Comparison of ENCODE assay signal across 1 cellular context in the genomic region with DNA sequence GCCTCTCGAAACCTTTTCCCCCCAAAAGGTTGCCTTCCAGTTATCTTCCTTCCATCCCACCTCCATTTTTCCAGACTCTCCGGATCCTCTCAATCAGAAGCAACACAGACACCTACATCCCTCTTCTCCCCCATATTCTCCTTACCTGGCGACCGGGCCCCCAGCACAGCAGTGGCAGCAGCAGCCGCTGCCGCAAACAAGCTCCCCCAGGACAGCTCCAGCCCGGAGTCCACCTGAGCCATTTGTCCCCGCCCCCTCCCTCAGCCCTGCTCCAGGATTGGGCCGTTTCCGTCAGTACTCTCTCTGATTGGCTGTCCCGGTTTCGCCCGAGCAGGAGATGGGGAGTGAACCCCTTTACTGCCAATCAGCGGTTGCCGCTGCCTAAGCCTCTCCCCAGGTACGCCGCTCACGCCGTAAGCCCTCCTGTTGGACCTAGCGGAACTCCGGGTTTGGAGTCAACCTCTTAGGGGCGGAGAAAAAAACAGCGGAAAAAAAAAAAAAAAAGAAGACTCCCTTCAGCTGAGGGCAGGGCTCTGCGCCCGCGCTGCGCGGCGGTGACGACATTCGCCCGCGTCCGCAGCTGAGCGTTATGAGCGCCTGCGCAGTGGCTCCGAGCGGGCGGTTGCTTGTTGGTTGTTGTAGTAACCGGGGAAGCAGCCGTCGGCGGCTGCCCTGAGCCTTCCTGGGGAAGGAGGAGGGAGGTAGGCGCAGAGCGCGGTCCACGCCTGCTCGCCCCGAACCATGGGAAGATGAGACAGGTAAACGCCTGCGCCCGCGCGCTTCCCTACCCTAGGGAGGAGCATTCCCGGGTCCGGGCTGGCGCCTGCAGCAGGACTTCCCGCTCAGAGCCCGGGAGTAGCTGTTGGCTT.
A peak's percentile ranks its signal among the peaks of the same experiment; 100 is the strongest.
TF ChIP-seq lines count a peak whose summit lies in the region.

A gene with protein sequence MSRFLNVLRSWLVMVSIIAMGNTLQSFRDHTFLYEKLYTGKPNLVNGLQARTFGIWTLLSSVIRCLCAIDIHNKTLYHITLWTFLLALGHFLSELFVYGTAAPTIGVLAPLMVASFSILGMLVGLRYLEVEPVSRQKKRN (minus strand): TSS at position 247 of the 869 bp plus-strand sequence. CDS start 3,374 bp downstream, outside the sequence.
A gene with protein sequence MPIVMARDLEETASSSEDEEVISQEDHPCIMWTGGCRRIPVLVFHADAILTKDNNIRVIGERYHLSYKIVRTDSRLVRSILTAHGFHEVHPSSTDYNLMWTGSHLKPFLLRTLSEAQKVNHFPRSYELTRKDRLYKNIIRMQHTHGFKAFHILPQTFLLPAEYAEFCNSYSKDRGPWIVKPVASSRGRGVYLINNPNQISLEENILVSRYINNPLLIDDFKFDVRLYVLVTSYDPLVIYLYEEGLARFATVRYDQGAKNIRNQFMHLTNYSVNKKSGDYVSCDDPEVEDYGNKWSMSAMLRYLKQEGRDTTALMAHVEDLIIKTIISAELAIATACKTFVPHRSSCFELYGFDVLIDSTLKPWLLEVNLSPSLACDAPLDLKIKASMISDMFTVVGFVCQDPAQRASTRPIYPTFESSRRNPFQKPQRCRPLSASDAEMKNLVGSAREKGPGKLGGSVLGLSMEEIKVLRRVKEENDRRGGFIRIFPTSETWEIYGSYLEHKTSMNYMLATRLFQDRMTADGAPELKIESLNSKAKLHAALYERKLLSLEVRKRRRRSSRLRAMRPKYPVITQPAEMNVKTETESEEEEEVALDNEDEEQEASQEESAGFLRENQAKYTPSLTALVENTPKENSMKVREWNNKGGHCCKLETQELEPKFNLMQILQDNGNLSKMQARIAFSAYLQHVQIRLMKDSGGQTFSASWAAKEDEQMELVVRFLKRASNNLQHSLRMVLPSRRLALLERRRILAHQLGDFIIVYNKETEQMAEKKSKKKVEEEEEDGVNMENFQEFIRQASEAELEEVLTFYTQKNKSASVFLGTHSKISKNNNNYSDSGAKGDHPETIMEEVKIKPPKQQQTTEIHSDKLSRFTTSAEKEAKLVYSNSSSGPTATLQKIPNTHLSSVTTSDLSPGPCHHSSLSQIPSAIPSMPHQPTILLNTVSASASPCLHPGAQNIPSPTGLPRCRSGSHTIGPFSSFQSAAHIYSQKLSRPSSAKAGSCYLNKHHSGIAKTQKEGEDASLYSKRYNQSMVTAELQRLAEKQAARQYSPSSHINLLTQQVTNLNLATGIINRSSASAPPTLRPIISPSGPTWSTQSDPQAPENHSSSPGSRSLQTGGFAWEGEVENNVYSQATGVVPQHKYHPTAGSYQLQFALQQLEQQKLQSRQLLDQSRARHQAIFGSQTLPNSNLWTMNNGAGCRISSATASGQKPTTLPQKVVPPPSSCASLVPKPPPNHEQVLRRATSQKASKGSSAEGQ (N-terminal part only) (plus strand): TSS at position 617 of the 869 bp plus-strand sequence. CDS start 1,904 bp downstream, outside the sequence.

TF ChIP-seq in HepG2, 621 proteins besides CTCF, POLR2A, EP300 and RAD21 (continued from another document and continues in another):
- TF ChIP-seq, protein P1, sequence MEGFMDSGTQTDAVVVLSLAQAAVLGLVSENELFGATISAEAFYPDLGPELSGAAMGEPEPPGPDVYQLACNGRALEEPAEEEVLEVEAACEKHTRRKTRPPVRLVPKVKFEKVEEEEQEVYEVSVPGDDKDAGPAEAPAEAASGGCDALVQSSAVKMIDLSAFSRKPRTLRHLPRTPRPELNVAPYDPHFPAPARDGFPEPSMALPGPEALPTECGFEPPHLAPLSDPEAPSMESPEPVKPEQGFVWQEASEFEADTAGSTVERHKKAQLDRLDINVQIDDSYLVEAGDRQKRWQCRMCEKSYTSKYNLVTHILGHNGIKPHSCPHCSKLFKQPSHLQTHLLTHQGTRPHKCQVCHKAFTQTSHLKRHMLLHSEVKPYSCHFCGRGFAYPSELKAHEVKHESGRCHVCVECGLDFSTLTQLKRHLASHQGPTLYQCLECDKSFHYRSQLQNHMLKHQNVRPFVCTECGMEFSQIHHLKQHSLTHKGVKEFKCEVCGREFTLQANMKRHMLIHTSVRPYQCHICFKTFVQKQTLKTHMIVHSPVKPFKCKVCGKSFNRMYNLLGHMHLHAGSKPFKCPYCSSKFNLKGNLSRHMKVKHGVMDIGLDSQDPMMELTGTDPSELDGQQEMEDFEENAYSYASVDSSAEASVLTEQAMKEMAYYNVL (CRISPR knock-in tag; IDR thresholded peaks at IDR 0.05; ENCODE audit: borderline replicate concordance), result no peak
- TF ChIP-seq GTF2F1 (IDR thresholded peaks at IDR 0.05; ENCODE audit: low read length), result no peak
- no peak for TF ChIP-seq MIER3 (CRISPR knock-in tag; IDR thresholded peaks at IDR 0.05; ENCODE audit: borderline replicate concordance)
- TF ChIP-seq CAMTA2 (CRISPR knock-in tag; IDR thresholded peaks at IDR 0.05; ENCODE audit: borderline replicate concordance), result peak; percentile 64; the same call in 1 of the 2 replicates
- no peak for TF ChIP-seq FOXO4 (CRISPR knock-in tag; conservative IDR thresholded peaks at IDR 0.05)
- TF ChIP-seq RFXANK (CRISPR knock-in tag; IDR thresholded peaks at IDR 0.05), result no peak
- no peak for TF ChIP-seq E2F2 (CRISPR knock-in tag; IDR thresholded peaks at IDR 0.05; ENCODE audit: borderline replicate concordance)
- peak; percentile 75; the same call in 1 of the 2 replicates for TF ChIP-seq YEATS2 (CRISPR knock-in tag; IDR thresholded peaks at IDR 0.05; ENCODE audit: borderline replicate concordance)
- TF ChIP-seq SMC3 (IDR thresholded peaks at IDR 0.05; ENCODE audit: low read length), result no peak
- peak; percentile 37; the same call in 1 of the 2 replicates for TF ChIP-seq ZNF331 (CRISPR knock-in tag; IDR thresholded peaks at IDR 0.05)
- TF ChIP-seq NR2F6 (IDR thresholded peaks at IDR 0.05), result no peak
- no peak for TF ChIP-seq NR2F6 (CRISPR knock-in tag; IDR thresholded peaks at IDR 0.05)
- peak; percentile 60; the same call in 1 of the 2 replicates for TF ChIP-seq ARNTL (CRISPR knock-in tag; IDR thresholded peaks at IDR 0.05)
- TF ChIP-seq MIER2 (CRISPR knock-in tag; IDR thresholded peaks at IDR 0.05), result no peak
- 0 out of 2 replicates have a peak, but pooled peaks have one; percentile 37 for TF ChIP-seq GZF1 (CRISPR knock-in tag; IDR thresholded peaks at IDR 0.05)
- peak; percentile 71 for TF ChIP-seq ISL2 (CRISPR knock-in tag; IDR thresholded peaks at IDR 0.05)
- TF ChIP-seq ZNF280D (CRISPR knock-in tag; IDR thresholded peaks at IDR 0.05), result peak; percentile 26; the same call in 1 of the 2 replicates
- TF ChIP-seq, protein P2, sequence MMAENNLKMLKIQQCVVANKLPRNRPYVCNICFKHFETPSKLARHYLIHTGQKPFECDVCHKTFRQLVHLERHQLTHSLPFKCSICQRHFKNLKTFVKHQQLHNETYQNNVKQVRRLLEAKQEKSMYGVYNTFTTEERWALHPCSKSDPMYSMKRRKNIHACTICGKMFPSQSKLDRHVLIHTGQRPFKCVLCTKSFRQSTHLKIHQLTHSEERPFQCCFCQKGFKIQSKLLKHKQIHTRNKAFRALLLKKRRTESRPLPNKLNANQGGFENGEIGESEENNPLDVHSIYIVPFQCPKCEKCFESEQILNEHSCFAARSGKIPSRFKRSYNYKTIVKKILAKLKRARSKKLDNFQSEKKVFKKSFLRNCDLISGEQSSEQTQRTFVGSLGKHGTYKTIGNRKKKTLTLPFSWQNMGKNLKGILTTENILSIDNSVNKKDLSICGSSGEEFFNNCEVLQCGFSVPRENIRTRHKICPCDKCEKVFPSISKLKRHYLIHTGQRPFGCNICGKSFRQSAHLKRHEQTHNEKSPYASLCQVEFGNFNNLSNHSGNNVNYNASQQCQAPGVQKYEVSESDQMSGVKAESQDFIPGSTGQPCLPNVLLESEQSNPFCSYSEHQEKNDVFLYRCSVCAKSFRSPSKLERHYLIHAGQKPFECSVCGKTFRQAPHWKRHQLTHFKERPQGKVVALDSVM (CRISPR knock-in tag; IDR thresholded peaks at IDR 0.05), result peak; percentile 29; the same call in 1 of the 2 replicates
- TF ChIP-seq ZNF572 (CRISPR knock-in tag; IDR thresholded peaks at IDR 0.05), result no peak
- 0 out of 2 replicates have a peak, but pooled peaks have one; percentile 16 for TF ChIP-seq SP140L (CRISPR knock-in tag; IDR thresholded peaks at IDR 0.05; ENCODE audit: borderline replicate concordance)
- TF ChIP-seq ZFP90 (CRISPR knock-in tag; IDR thresholded peaks at IDR 0.05; ENCODE audit: borderline replicate concordance), result no peak; the same call in 1 of the 2 replicates
- TF ChIP-seq ZNF605 (CRISPR knock-in tag; IDR thresholded peaks at IDR 0.05), result peak; percentile 77; the same call in 1 of the 2 replicates
- TF ChIP-seq ZNF446 (CRISPR knock-in tag; IDR thresholded peaks at IDR 0.05), result 0 out of 2 replicates have a peak, but pooled peaks have one; percentile 29
- peak; percentile 86 for TF ChIP-seq POLR2AphosphoS5 (IDR thresholded peaks at IDR 0.05; ENCODE audit: low read depth, low read length)
- TF ChIP-seq MXD1 (CRISPR knock-in tag; IDR thresholded peaks at IDR 0.05), result peak; percentile 84; the same call in 1 of the 2 replicates
- peak; percentile 63; the same call in 1 of the 2 replicates for TF ChIP-seq KDM5B (CRISPR knock-in tag; IDR thresholded peaks at IDR 0.05; ENCODE audit: borderline replicate concordance)
- TF ChIP-seq CREM (IDR thresholded peaks at IDR 0.05), result peak; percentile 96
- TF ChIP-seq CREM (CRISPR knock-in tag; IDR thresholded peaks at IDR 0.05), result peak; percentile 77
- no peak for TF ChIP-seq ZNF430 (CRISPR knock-in tag; IDR thresholded peaks at IDR 0.05)
- TF ChIP-seq MBNL3 (CRISPR knock-in tag; conservative IDR thresholded peaks at IDR 0.05), result no peak
- TF ChIP-seq ZNF674 (CRISPR knock-in tag; IDR thresholded peaks at IDR 0.05; ENCODE audit: low read depth), result no peak
- TF ChIP-seq, protein P3, sequence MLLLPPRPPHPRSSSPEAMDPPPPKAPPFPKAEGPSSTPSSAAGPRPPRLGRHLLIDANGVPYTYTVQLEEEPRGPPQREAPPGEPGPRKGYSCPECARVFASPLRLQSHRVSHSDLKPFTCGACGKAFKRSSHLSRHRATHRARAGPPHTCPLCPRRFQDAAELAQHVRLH (CRISPR knock-in tag; IDR thresholded peaks at IDR 0.05; ENCODE audit: borderline replicate concordance, low read depth), result 0 out of 2 replicates have a peak, but pooled peaks have one; percentile 19
- peak; percentile 69 for TF ChIP-seq HDAC1 (CRISPR knock-in tag; IDR thresholded peaks at IDR 0.05)
- TF ChIP-seq HDAC2 (CRISPR knock-in tag; IDR thresholded peaks at IDR 0.05), result no peak; the same call in 1 of the 2 replicates
- no peak for TF ChIP-seq ZNF782 (CRISPR knock-in tag; IDR thresholded peaks at IDR 0.05; ENCODE audit: borderline replicate concordance)
- TF ChIP-seq ZNF30 (CRISPR knock-in tag; IDR thresholded peaks at IDR 0.05), result no peak
- TF ChIP-seq, protein P4, sequence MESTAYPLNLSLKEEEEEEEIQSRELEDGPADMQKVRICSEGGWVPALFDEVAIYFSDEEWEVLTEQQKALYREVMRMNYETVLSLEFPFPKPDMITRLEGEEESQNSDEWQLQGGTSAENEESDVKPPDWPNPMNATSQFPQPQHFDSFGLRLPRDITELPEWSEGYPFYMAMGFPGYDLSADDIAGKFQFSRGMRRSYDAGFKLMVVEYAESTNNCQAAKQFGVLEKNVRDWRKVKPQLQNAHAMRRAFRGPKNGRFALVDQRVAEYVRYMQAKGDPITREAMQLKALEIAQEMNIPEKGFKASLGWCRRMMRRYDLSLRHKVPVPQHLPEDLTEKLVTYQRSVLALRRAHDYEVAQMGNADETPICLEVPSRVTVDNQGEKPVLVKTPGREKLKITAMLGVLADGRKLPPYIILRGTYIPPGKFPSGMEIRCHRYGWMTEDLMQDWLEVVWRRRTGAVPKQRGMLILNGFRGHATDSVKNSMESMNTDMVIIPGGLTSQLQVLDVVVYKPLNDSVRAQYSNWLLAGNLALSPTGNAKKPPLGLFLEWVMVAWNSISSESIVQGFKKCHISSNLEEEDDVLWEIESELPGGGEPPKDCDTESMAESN (CRISPR knock-in tag; conservative IDR thresholded peaks at IDR 0.05), result peak; percentile 45; the same call in 1 of the 2 replicates
- TF ChIP-seq ZNF33A (CRISPR knock-in tag; IDR thresholded peaks at IDR 0.05; ENCODE audit: borderline replicate concordance), result no peak
- TF ChIP-seq ARNT (IDR thresholded peaks at IDR 0.05), result no peak
- peak; percentile 62; the same call in 1 of the 2 replicates for TF ChIP-seq MED1 (CRISPR knock-in tag; IDR thresholded peaks at IDR 0.05)
- TF ChIP-seq MTA3 (CRISPR knock-in tag; IDR thresholded peaks at IDR 0.05), result no peak
